ENCODE assay signal across 8 cellular contexts in genomic region chr1:1505801-1506200, GRCh38. TPM values are rescaled to one million over a fixed set of nuclear protein-coding genes. Genes with fewer than 3 reads are reported as not detected.
DNase-seq lines count a peak whose midpoint lies in the region; ATAC-seq and TF ChIP-seq lines count a peak whose summit lies in the region.
"Not testable (repeated sequence)": the region's sequence is repeated elsewhere in the genome, so short reads cannot be mapped to it uniquely, and the experiment has no call there.

No MANE protein-coding gene starts in this region.

- not testable (repeated sequence) for H3K4me1 ChIP-seq in CD4-positive, alpha-beta memory T cell (ENCODE audit: insufficient read depth, low read length); Loucy (ENCODE audit: insufficient read depth, low read length, poor library complexity, severe bottlenecking); adrenal gland (replicated peaks in 1 of 2); foreskin keratinocyte; mesenchymal stem cell (ENCODE audit: control insufficient read depth, insufficient read depth, low read depth, low read length); rectal smooth muscle tissue (ENCODE audit: control insufficient read depth, insufficient read depth, low read length)
- H3K4me1 ChIP-seq in transverse colon: peaks cover under 1 to 12% (median 7%) of the 10 kb centered on the region in 4 donors

- not testable (repeated sequence) for H3K79me1 ChIP-seq in mesenchymal stem cell (replicated peaks; ENCODE audit: low read length, poor library complexity, severe bottlenecking)

- peak overlapping the region in 6 of 7 donors; percentile 68 to 95 (median 84) for H3K27ac Mint-ChIP-seq in CD4-positive, alpha-beta memory T cell

- peak overlapping the region; percentile 48 to 92 (median 85) for H3K4me3 Mint-ChIP-seq in CD4-positive, alpha-beta memory T cell

- H3K4me2 ChIP-seq in Loucy (ENCODE audit: low read depth, low read length, poor library complexity, severe bottlenecking): peak overlapping the region; percentile 69
- H3K4me2 ChIP-seq in mesenchymal stem cell (ENCODE audit: low read length, poor library complexity, severe bottlenecking): not testable (repeated sequence)

- H4K8ac ChIP-seq in mesenchymal stem cell (ENCODE audit: low read length): peak overlapping the region; percentile 49

- intact Hi-C loops in CD4-positive, alpha-beta memory T cell (cut with micrococcal nuclease); adrenal gland (cut with DNase I); transverse colon (cut with DNase I; ENCODE audit: low total_unique reads): not testable (repeated sequence)

- not testable (repeated sequence) for H3K4me3 ChIP-seq in CD4-positive, alpha-beta memory T cell (ENCODE audit: low read length in 2 of 2); WERI-Rb-1 (ENCODE audit: low read depth, low read length); adrenal gland; mesenchymal stem cell (ENCODE audit: insufficient read depth in 1 of 2, low read depth in 1 of 2, low read length in 2 of 2); rectal smooth muscle tissue (ENCODE audit: low read length); transverse colon
- H3K4me3 ChIP-seq in Loucy (ENCODE audit: low read length, poor library complexity, severe bottlenecking): peak overlapping the region; percentile 66

- not testable (repeated sequence) for H2BK120ac ChIP-seq in mesenchymal stem cell (ENCODE audit: low read depth, low read length)

- H2BK5ac ChIP-seq in mesenchymal stem cell (ENCODE audit: low read depth, low read length, poor library complexity, severe bottlenecking): not testable (repeated sequence)

- not testable (repeated sequence) for H3K27me3 ChIP-seq in CD4-positive, alpha-beta memory T cell (ENCODE audit: insufficient read depth, low read length); Loucy (ENCODE audit: insufficient read depth, low read length, poor library complexity, severe bottlenecking); WERI-Rb-1 (ENCODE audit: insufficient read depth, low read depth, severe bottlenecking); adrenal gland; foreskin keratinocyte; mesenchymal stem cell (ENCODE audit: control insufficient read depth in 1 of 2, insufficient read depth in 1 of 2, low read length in 2 of 2); rectal smooth muscle tissue (ENCODE audit: control insufficient read depth, insufficient read depth, low read length); transverse colon

- not testable (repeated sequence) for H3K9me3 Mint-ChIP-seq in CD4-positive, alpha-beta memory T cell

- H3F3A ChIP-seq in Loucy (ENCODE audit: low read depth): not testable (repeated sequence)

- not testable (repeated sequence) for H3K4ac ChIP-seq in mesenchymal stem cell (ENCODE audit: low read depth in 1 of 2, low read length in 2 of 2)

- not testable (repeated sequence) for H3K79me2 ChIP-seq in Loucy (ENCODE audit: insufficient read depth, low read length)

- not testable (repeated sequence) for H3K27ac ChIP-seq in CD4-positive, alpha-beta memory T cell (ENCODE audit: low read depth, low read length); mesenchymal stem cell (ENCODE audit: low read length, poor library complexity, severe bottlenecking)
- H3K27ac ChIP-seq in WERI-Rb-1 (peak overlapping the region; percentile 71), adrenal gland (peak overlapping the region; percentile 84 to 97 (median 87)), foreskin keratinocyte (peak overlapping the region; percentile 2), rectal smooth muscle tissue (ENCODE audit: low read depth, low read length) (peak overlapping the region; percentile 51), transverse colon (peak overlapping the region; percentile 79 to 85 (median 84))

- H3K23ac ChIP-seq in mesenchymal stem cell (ENCODE audit: low read length in 2 of 2): not testable (repeated sequence)

- not testable (repeated sequence) for H3K18ac ChIP-seq in mesenchymal stem cell (ENCODE audit: low read depth in 1 of 2, low read length in 2 of 2)

- H3K9me2 ChIP-seq in Loucy (replicated peaks; ENCODE audit: low read depth, low read length): not testable (repeated sequence)

- not testable (repeated sequence) for H2BK15ac ChIP-seq in mesenchymal stem cell (ENCODE audit: low read depth, poor library complexity, severe bottlenecking)

- not testable (repeated sequence) for TF ChIP-seq CTCF in Loucy (conservative IDR thresholded peaks at IDR 0.05; ENCODE audit: low read length); WERI-Rb-1 (IDR thresholded peaks at IDR 0.05; ENCODE audit: low read depth, low read length); adrenal gland (IDR thresholded peaks at IDR 0.05); foreskin keratinocyte (conservative IDR thresholded peaks at IDR 0.05); transverse colon (IDR thresholded peaks at IDR 0.05)

- H3K36me3 ChIP-seq in CD4-positive, alpha-beta memory T cell (ENCODE audit: insufficient read depth, low read length); Loucy (ENCODE audit: insufficient read depth, low read length); WERI-Rb-1; adrenal gland (replicated peaks in 1 of 2); mesenchymal stem cell (ENCODE audit: control insufficient read depth in 1 of 2, insufficient read depth in 2 of 2, low read depth in 1 of 2, low read length in 2 of 2); rectal smooth muscle tissue (ENCODE audit: control insufficient read depth, insufficient read depth, low read length); transverse colon: not testable (repeated sequence)

- H2BK12ac ChIP-seq in mesenchymal stem cell (ENCODE audit: low read length in 2 of 2): not testable (repeated sequence)

- TF ChIP-seq POLR2A in adrenal gland (IDR thresholded peaks at IDR 0.05); transverse colon (IDR thresholded peaks at IDR 0.05): not testable (repeated sequence)

- H3K36me3 Mint-ChIP-seq in CD4-positive, alpha-beta memory T cell: not testable (repeated sequence)

- CTCF ChIA-PET in CD4-positive, alpha-beta memory T cell (lab: Charles Lee; ENCODE audit: partially characterized antibody): not testable (repeated sequence)

- in situ Hi-C loops in transverse colon (cut with MboI; ENCODE audit: low pct_ligation_motif_present in 1 of 4, low pct_unique_long_range_greater_than_20kb in 1 of 4, low sequenced_read_pairs in 3 of 4): not testable (repeated sequence)

- H2AFZ ChIP-seq in Loucy (ENCODE audit: low read length): peak overlapping the region; percentile 49; the same call in 1 of the 2 replicates
- not testable (repeated sequence) for H2AFZ ChIP-seq in mesenchymal stem cell (ENCODE audit: low read depth, low read length)

- not testable (repeated sequence) for H4K20me1 ChIP-seq in Loucy (ENCODE audit: insufficient read depth, low read length, poor library complexity, severe bottlenecking)

- H3K9ac ChIP-seq in Loucy (ENCODE audit: low read depth, low read length, poor library complexity, severe bottlenecking) (peak overlapping the region; percentile 57), mesenchymal stem cell (ENCODE audit: low read length) (peak overlapping the region; percentile 41)
- H3K9ac ChIP-seq in rectal smooth muscle tissue (ENCODE audit: low read length): not testable (repeated sequence)

- not testable (repeated sequence) for H3K14ac ChIP-seq in mesenchymal stem cell (ENCODE audit: low read length in 2 of 2)

- not testable (repeated sequence) for H3K9me3 ChIP-seq in CD4-positive, alpha-beta memory T cell (ENCODE audit: control insufficient read depth in 1 of 2, low read length in 2 of 2); Loucy (ENCODE audit: insufficient read depth, low read depth, low read length); WERI-Rb-1 (ENCODE audit: severe bottlenecking); adrenal gland (replicated peaks in 1 of 3); mesenchymal stem cell (ENCODE audit: control insufficient read depth, low read length); transverse colon

- not testable (repeated sequence) for TF ChIP-seq EP300 in transverse colon (IDR thresholded peaks at IDR 0.05; ENCODE audit: low read depth)

- ATAC-seq in foreskin keratinocyte: not testable (repeated sequence)

- WGBS in adrenal gland, 4 donors: 65 to 76% (median 72%) methylated on average over 5 of the region's 5 CpGs
- WGBS in mesenchymal stem cell: 83% methylated on average over 4 of the region's 5 CpGs
- WGBS in transverse colon (ENCODE audit: low coverage in 1 of 2), 2 donors: 62 to 100% methylated on average over 1 to 5 of the region's 5 CpGs

- H2AK5ac ChIP-seq in mesenchymal stem cell (ENCODE audit: low read length, severe bottlenecking): not testable (repeated sequence)

- POLR2A ChIA-PET in CD4-positive, alpha-beta memory T cell (lab: Charles Lee; ENCODE audit: partially characterized antibody): interaction anchor here (1.0 kb wide), 1 partner anchor 125 kb away, joined by 3 read pairs; no protein-coding TSS in a partner anchor

- peaks cover 7 to 16% (median 12%) of the 10 kb centered on the region in 4 donors for H3K4me1 Mint-ChIP-seq in CD4-positive, alpha-beta memory T cell

- DNase-seq in CD4-positive, alpha-beta memory T cell; WERI-Rb-1; foreskin keratinocyte; mesenchymal stem cell; transverse colon: not testable (repeated sequence)
- peak in 1 of 7 donors; percentile 17 for DNase-seq in adrenal gland

- not testable (repeated sequence) for H3K27me3 Mint-ChIP-seq in CD4-positive, alpha-beta memory T cell

- H4K91ac ChIP-seq in mesenchymal stem cell (ENCODE audit: low read length): not testable (repeated sequence)

RNA-seq across cellular contexts. Expression of gene ATAD3A, which starts 6.2 kb away (rescaled TPM):
- total RNA-seq in CD4-positive, alpha-beta memory T cell: 10 to 100 TPM; 23.0 to 24.7 TPM
- 10 to 100 TPM in 1 of 2 donors, 1 to 10 TPM in 1; 9.5 to 12.2 TPM for polyA plus RNA-seq in CD4-positive, alpha-beta memory T cell
- 10 to 100 TPM; 16.9 to 46.3 (median 28.7) TPM for total RNA-seq in adrenal gland
- 10 to 100 TPM in 2 of 3 donors, 1 to 10 TPM in 1; 7.8 to 40.7 (median 25.1) TPM for polyA plus RNA-seq in adrenal gland
- 59.5 and 60.1 TPM in 2 replicates for total RNA-seq in foreskin keratinocyte
- polyA plus RNA-seq in foreskin keratinocyte: 64.4 and 66.8 TPM in 2 replicates
- 23.0 TPM for polyA plus RNA-seq in mesenchymal stem cell (2013, experiment 1 of 2)
- 22.7 TPM for polyA plus RNA-seq in mesenchymal stem cell (2013, experiment 2 of 2)
- total RNA-seq in transverse colon: 10 to 100 TPM; 14.6 to 34.4 (median 20.4) TPM

RNA-seq across cellular contexts. Expression of gene ATAD3B, which starts 34.2 kb away (rescaled TPM):
- 10 to 100 TPM; 51.1 to 53.8 TPM for total RNA-seq in CD4-positive, alpha-beta memory T cell
- polyA plus RNA-seq in CD4-positive, alpha-beta memory T cell: 1 to 10 TPM; 2.9 to 8.1 TPM
- total RNA-seq in adrenal gland (10 to 100 TPM in 6 of 8 donors, 1 to 10 TPM in 2; 6.3 to 30.3 (median 13.3) TPM), foreskin keratinocyte (46.1 and 51.0 TPM in 2 replicates), transverse colon (100 to 1,000 TPM in 1 of 4 donors, 10 to 100 TPM in 3; 15.6 to 269 (median 39.2) TPM)
- polyA plus RNA-seq in adrenal gland (100 to 1,000 TPM in 1 of 3 donors, 10 to 100 TPM in 1, 1 to 10 TPM in 1; 5.3 to 109 (median 48.4) TPM), foreskin keratinocyte (53.9 and 57.4 TPM in 2 replicates)
- polyA plus RNA-seq in mesenchymal stem cell (2013, experiment 1 of 2): 13.9 TPM
- polyA plus RNA-seq in mesenchymal stem cell (2013, experiment 2 of 2): 12.7 TPM

RNA-seq across cellular contexts. Expression of gene TMEM240, which starts 34.6 kb away (rescaled TPM):
- 1 to 10 TPM; 1.8 to 2.8 TPM for total RNA-seq in CD4-positive, alpha-beta memory T cell
- not detected for polyA plus RNA-seq in CD4-positive, alpha-beta memory T cell
- total RNA-seq in adrenal gland (1 to 10 TPM in 7 of 8 donors, under 1 TPM in 1; 0.95 to 7.0 (median 3.2) TPM), foreskin keratinocyte (0.28 and 0.37 TPM in 2 replicates), transverse colon (10 to 100 TPM in 1 of 4 donors, 1 to 10 TPM in 2, not detected in 1; 3.8 to 27.3 (median 4.2) TPM)
- polyA plus RNA-seq in adrenal gland (10 to 100 TPM in 1 of 3 donors, 1 to 10 TPM in 1, not detected in 1; 5.5 to 12.4 TPM), foreskin keratinocyte (0.79 TPM in 2 replicates)
- 3.3 TPM for polyA plus RNA-seq in mesenchymal stem cell (2013, experiment 1 of 2)
- 3.3 TPM for polyA plus RNA-seq in mesenchymal stem cell (2013, experiment 2 of 2)

RNA-seq across cellular contexts. Expression of gene ATAD3C, which starts 56.3 kb away (rescaled TPM):
- total RNA-seq in CD4-positive, alpha-beta memory T cell: 1 to 10 TPM; 1.5 to 1.6 TPM
- polyA plus RNA-seq in CD4-positive, alpha-beta memory T cell: 1 to 10 TPM; 1.8 to 2.1 TPM
- total RNA-seq in adrenal gland: 1 to 10 TPM in 2 of 8 donors, under 1 TPM in 3, not detected in 3; under 0.01 to 1.4 (median 0.69) TPM
- polyA plus RNA-seq in adrenal gland: 1 to 10 TPM in 1 of 3 donors, under 1 TPM in 2; 0.09 to 1.2 (median 0.72) TPM
- 0.46 and 0.51 TPM in 2 replicates for total RNA-seq in foreskin keratinocyte
- 0.78 and 0.81 TPM in 2 replicates for polyA plus RNA-seq in foreskin keratinocyte
- polyA plus RNA-seq in mesenchymal stem cell (2013, experiment 1 of 2): 0.03 TPM
- 0.04 TPM for polyA plus RNA-seq in mesenchymal stem cell (2013, experiment 2 of 2)
- 1 to 10 TPM in 1 of 4 donors, under 1 TPM in 2, not detected in 1; 0.75 to 1.3 (median 1.00) TPM for total RNA-seq in transverse colon
